In the genomic region with DNA sequence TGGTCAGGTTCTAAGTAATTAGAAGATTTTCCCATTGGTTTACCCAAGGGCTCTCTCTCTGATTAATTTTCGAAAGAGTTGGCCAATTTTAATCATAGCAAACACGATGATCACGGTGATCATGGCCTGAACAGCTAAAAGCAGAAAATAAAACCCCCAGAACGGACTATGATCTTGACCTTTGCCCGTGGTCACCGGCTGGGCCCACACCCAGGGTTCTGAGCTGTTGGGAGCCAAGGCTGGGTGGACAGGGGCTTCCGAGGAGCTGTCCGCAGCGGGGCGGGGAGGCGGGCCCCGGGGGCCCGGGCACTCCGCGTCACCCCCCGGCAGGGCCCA, we compare ENCODE assay signal across 11 cellular contexts. TPM values are rescaled to one million over a fixed set of nuclear protein-coding genes. Genes with fewer than 3 reads are reported as not detected.
A peak's percentile ranks its signal among the peaks of the same experiment; 100 is the strongest.
DNase-seq lines count a peak whose midpoint lies in the region; ATAC-seq, FAIRE-seq and TF ChIP-seq lines count a peak whose summit lies in the region.
"Had no signal": no experiment of that assay in that cellular context is flagged by ENCODE, and none has a peak within 500 bp of the region (broad histone marks: within the 10 kb centered on the region; RNA-seq: fewer than 3 reads in every experiment).

No MANE protein-coding gene starts in this region.

- H3K4me3 Mint-ChIP-seq in activated T-cell treated with anti-CD3 and anti-CD28 coated beads, Interleukin-2, amount 50 U/mL, for 24 hours: peak overlapping the region; percentile 40
- H3K4me3 Mint-ChIP-seq in astrocyte (ENCODE audit: unreplicated experiment): no peak overlapping the region

- TF ChIP-seq CTCF in astrocyte (IDR thresholded peaks at IDR 0.05; ENCODE audit: insufficient read depth, low read depth, low read length) (no peak), thyroid gland (IDR thresholded peaks at IDR 0.05) (no peak)

- H3K27me3 Mint-ChIP-seq in activated T-cell treated with anti-CD3 and anti-CD28 coated beads, Interleukin-2, amount 50 U/mL, for 24 hours: peaks cover 28% of the 10 kb centered on the region
- H3K27me3 Mint-ChIP-seq in astrocyte (ENCODE audit: low read depth, unreplicated experiment): peaks cover 33% of the 10 kb centered on the region

- peak overlapping the region; percentile 70 for H3K56ac ChIP-seq in mesendoderm (ENCODE audit: low read length)

- H3K36me3 ChIP-seq in astrocyte (ENCODE audit: insufficient read depth, low read length) (no peaks in the 10 kb centered on the region), mesendoderm (ENCODE audit: control insufficient read depth, insufficient read depth, low read length) (no peaks in the 10 kb centered on the region), thyroid gland (no peaks in the 10 kb centered on the region)

- H3K4me2 ChIP-seq in astrocyte (ENCODE audit: low read length) (peak overlapping the region; percentile 77), mesendoderm (ENCODE audit: low read length) (peak overlapping the region; percentile 37)

- H3K79me2 ChIP-seq in astrocyte (ENCODE audit: insufficient read depth, low read length): no peaks in the 10 kb centered on the region
- no peaks in the 10 kb centered on the region for H3K79me2 ChIP-seq in mesendoderm (ENCODE audit: control insufficient read depth, insufficient read depth, low read length)

- no peaks in the 10 kb centered on the region for H3K9me3 Mint-ChIP-seq in activated T-cell treated with anti-CD3 and anti-CD28 coated beads, Interleukin-2, amount 50 U/mL, for 24 hours
- H3K9me3 Mint-ChIP-seq in astrocyte (ENCODE audit: unreplicated experiment): peaks cover 3% of the 10 kb centered on the region

- H3K9ac ChIP-seq in astrocyte (ENCODE audit: low read length) (no peak overlapping the region), mesendoderm (ENCODE audit: low read length) (no peak overlapping the region)

- no peak for DNase-seq in activated T-cell treated with anti-CD3 and anti-CD28 coated beads, Interleukin-2, amount 50 U/mL, for 24 hours
- DNase-seq in activated T-cell treated with anti-CD3 and anti-CD28 coated beads for 4 hours: no peak
- DNase-seq in astrocyte (ENCODE audit: low read depth): no peak
- DNase-seq in mesendoderm: no peak
- no peak for DNase-seq in thyroid gland
- no peak for DNase-seq in H54 (ENCODE audit: insufficient read length, low spot score)
- DNase-seq in SK-N-DZ (ENCODE audit: low spot score): no peak
- DNase-seq: ACHN, NCI-H187 treated with DMSO at 0.1 percent for 48 hours had no signal

- H3K4me3 ChIP-seq in astrocyte (ENCODE audit: insufficient read depth, low read depth, low read length): no peak overlapping the region
- no peak overlapping the region for H3K4me3 ChIP-seq in mesendoderm (ENCODE audit: low read length)
- no peak overlapping the region for H3K4me3 ChIP-seq in thyroid gland (replicated peaks in 1 of 3)

- H3K36me3 Mint-ChIP-seq in activated T-cell treated with anti-CD3 and anti-CD28 coated beads, Interleukin-2, amount 50 U/mL, for 24 hours (ENCODE audit: low read depth): no peaks in the 10 kb centered on the region
- peaks cover 2% of the 10 kb centered on the region for H3K36me3 Mint-ChIP-seq in astrocyte (ENCODE audit: low read depth, unreplicated experiment)

- peaks cover 12% of the 10 kb centered on the region for H3K4me1 ChIP-seq in astrocyte (ENCODE audit: insufficient read depth, low read length)
- peaks cover 2% of the 10 kb centered on the region for H3K4me1 ChIP-seq in mesendoderm (ENCODE audit: control insufficient read depth, low read depth, low read length)
- H3K4me1 ChIP-seq in thyroid gland: peaks cover 15 to 34% of the 10 kb centered on the region in 2 donors

- peaks cover 33% of the 10 kb centered on the region for H3K27me3 ChIP-seq in astrocyte (ENCODE audit: insufficient read depth, low read length)
- H3K27me3 ChIP-seq in mesendoderm (ENCODE audit: insufficient read depth, low read length, poor library complexity): peaks cover 7% of the 10 kb centered on the region
- no peaks in the 10 kb centered on the region for H3K27me3 ChIP-seq in thyroid gland

- H3K9me3 ChIP-seq in astrocyte (ENCODE audit: insufficient read depth, low read depth, low read length) (no peaks in the 10 kb centered on the region), thyroid gland (no peaks in the 10 kb centered on the region)

- no peak overlapping the region for H2BK5ac ChIP-seq in mesendoderm (ENCODE audit: low read length)

- no peaks in the 10 kb centered on the region for H3K79me1 ChIP-seq in mesendoderm (ENCODE audit: low read length)

- H2AK5ac ChIP-seq in mesendoderm (ENCODE audit: low read length): no peak overlapping the region

- H3K23ac ChIP-seq in mesendoderm (ENCODE audit: low read length): no peak overlapping the region

- H4K5ac ChIP-seq in mesendoderm (ENCODE audit: low read length): no peak overlapping the region

- FAIRE-seq in astrocyte (lab: Jason Lieb, UNC) (no peak), H54 (lab: Jason Lieb, UNC) (no peak)
- FAIRE-seq: endothelial cell of umbilical vein had no signal

- no peak overlapping the region for H2BK120ac ChIP-seq in mesendoderm (ENCODE audit: low read depth, low read length)

- no peak overlapping the region for H2BK15ac ChIP-seq in mesendoderm (replicated peaks; ENCODE audit: low read depth)

- no peak overlapping the region for H2AFZ ChIP-seq in astrocyte (ENCODE audit: low read depth, low read length)

- no peak overlapping the region for H4K8ac ChIP-seq in mesendoderm (ENCODE audit: low read depth, low read length)

- peaks cover 57% of the 10 kb centered on the region for H3K4me1 Mint-ChIP-seq in activated T-cell treated with anti-CD3 and anti-CD28 coated beads, Interleukin-2, amount 50 U/mL, for 24 hours (ENCODE audit: low read depth)
- no peaks in the 10 kb centered on the region for H3K4me1 Mint-ChIP-seq in astrocyte (ENCODE audit: low read depth, unreplicated experiment)

- H3K18ac ChIP-seq in mesendoderm (ENCODE audit: low read length): no peak overlapping the region

- H3K4ac ChIP-seq in mesendoderm (ENCODE audit: low read depth, low read length): no peak overlapping the region

- peak overlapping the region; percentile 56 for H3K27ac Mint-ChIP-seq in activated T-cell treated with anti-CD3 and anti-CD28 coated beads, Interleukin-2, amount 50 U/mL, for 24 hours
- no peak overlapping the region for H3K27ac Mint-ChIP-seq in astrocyte (ENCODE audit: unreplicated experiment)

- TF ChIP-seq POLR2A in thyroid gland (IDR thresholded peaks at IDR 0.05) (peak in 1 of 2 donors; percentile 2), H54 (IDR thresholded peaks at IDR 0.05; ENCODE audit: low read depth, low read length) (no peak)

- ATAC-seq in HG03342 (IDR thresholded peaks at IDR 0.05; ENCODE audit: unreplicated experiment): no peak

- H4K20me1 ChIP-seq in astrocyte (ENCODE audit: insufficient read depth, low read length): no peaks in the 10 kb centered on the region

- no CpG with 5 or more reads among the region's 16 CpGs for WGBS in mesendoderm (ENCODE audit: extremely low coverage, insufficient coverage, low lambda C conversion rate)
- WGBS in thyroid gland, 2 donors: 56 to 59% methylated on average over 3 to 16 of the region's 16 CpGs

- no peak overlapping the region for H3K27ac ChIP-seq in astrocyte (ENCODE audit: low read depth, low read length)
- H3K27ac ChIP-seq in mesendoderm (ENCODE audit: low read depth, low read length): no peak overlapping the region
- peak overlapping the region; percentile 60 to 90 (median 83) for H3K27ac ChIP-seq in thyroid gland

- intact Hi-C loops in thyroid gland (cut with DNase I): loop anchor here (5.0 kb wide), 1 partner anchor 54 kb away; no protein-coding TSS in a partner anchor

RNA-seq across cellular contexts. Expression of a gene that starts 2.5 kb away (rescaled TPM):
- total RNA-seq in astrocyte: 0.10 TPM in 1 of 2 replicates, not detected in the other
- 0.01 TPM for polyA plus RNA-seq in mesendoderm (2013, experiment 1 of 2)
- 0.03 TPM for polyA plus RNA-seq in mesendoderm (2013, experiment 2 of 2)
- 1 to 10 TPM in 1 of 4 donors, under 1 TPM in 3; 0.39 to 1.2 (median 0.74) TPM for total RNA-seq in thyroid gland
- polyA plus RNA-seq in SK-N-DZ (2014; cell fraction: cytosol; rRNA removed): not detected in 2 replicates
- polyA plus RNA-seq in SK-N-DZ (2014; cell fraction: nucleus; rRNA removed): not detected in 2 replicates

RNA-seq across cellular contexts. Expression of a gene that starts 27.0 kb away (rescaled TPM):
- total RNA-seq in astrocyte: 1.3 and 1.4 TPM in 2 replicates
- 0.37 TPM for polyA plus RNA-seq in mesendoderm (2013, experiment 1 of 2)
- polyA plus RNA-seq in mesendoderm (2013, experiment 2 of 2): 0.39 TPM
- 1 to 10 TPM in 3 of 4 donors, under 1 TPM in 1; 0.79 to 6.7 (median 1.4) TPM for total RNA-seq in thyroid gland
- polyA plus RNA-seq in SK-N-DZ (2014; cell fraction: cytosol; rRNA removed): not detected in 2 replicates
- polyA plus RNA-seq in SK-N-DZ (2014; cell fraction: nucleus; rRNA removed): not detected in 2 replicates
- total RNA-seq: endothelial cell of umbilical vein had no signal
- polyA plus RNA-seq: endothelial cell of umbilical vein had no signal

RNA-seq across cellular contexts. Expression of a gene that starts 45.4 kb away (rescaled TPM):
- total RNA-seq in astrocyte (not detected in 2 replicates), thyroid gland (not detected)
- polyA plus RNA-seq in mesendoderm (2013, experiment 1 of 2): 0.01 TPM
- 0.01 TPM for polyA plus RNA-seq in mesendoderm (2013, experiment 2 of 2)
- polyA plus RNA-seq in SK-N-DZ (2014; cell fraction: cytosol; rRNA removed): not detected in 2 replicates
- polyA plus RNA-seq in SK-N-DZ (2014; cell fraction: nucleus; rRNA removed): not detected in 2 replicates
- total RNA-seq: endothelial cell of umbilical vein had no signal
- polyA plus RNA-seq: endothelial cell of umbilical vein had no signal

Comparison
In these comparisons a context has a peak if more than half of its experiments do, and no peak if none do; other contexts are left out.
1. H3K27ac ChIP-seq: peak in thyroid gland (3 of 3); none in astrocyte (single experiment) and mesendoderm (single experiment).